1 cellular context compared by ENCODE assay signal in the genomic region with DNA sequence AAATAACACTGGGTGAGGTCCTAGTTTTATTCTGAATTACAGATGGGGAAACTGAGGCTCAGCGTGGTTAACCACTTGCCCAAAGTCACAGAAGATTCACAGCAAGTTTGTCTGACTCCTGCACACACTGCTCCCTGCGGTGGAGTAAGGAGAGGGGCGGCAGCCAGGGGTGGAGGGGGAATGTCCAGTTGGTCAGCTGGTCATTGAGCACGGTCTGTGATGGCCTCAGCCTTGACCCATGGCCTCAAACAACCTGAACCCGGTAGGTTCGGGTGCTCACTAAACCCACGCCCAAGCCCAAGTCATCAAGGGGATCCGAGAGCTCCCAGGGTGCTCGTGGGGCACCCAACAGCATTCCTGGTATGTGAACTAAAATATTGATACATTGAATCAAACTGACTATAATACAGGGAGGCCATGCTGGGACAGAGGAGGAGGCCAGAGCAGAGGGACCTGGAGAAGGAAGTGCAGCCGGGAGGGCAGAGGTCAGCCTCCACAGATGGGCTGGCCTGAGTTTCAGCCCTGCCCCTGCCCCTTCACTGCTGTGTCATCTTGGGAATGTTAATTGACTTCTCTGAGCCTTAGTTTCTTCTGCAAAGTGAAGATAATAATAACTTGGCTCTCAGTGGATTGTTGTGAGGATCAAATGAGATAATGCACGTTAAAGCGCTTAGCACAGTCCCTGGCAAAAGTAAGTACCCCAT.
TF ChIP-seq lines count a peak whose summit lies in the region.

No MANE protein-coding gene starts in this region.

TF ChIP-seq in K562, 482 proteins besides CTCF, POLR2A, EP300 and RAD21:
- TF ChIP-seq SPI1 (IDR thresholded peaks at IDR 0.05; ENCODE audit: borderline replicate concordance, low read depth, low read length) (0 out of 2 replicates have a peak, but pooled peaks have one; percentile 29), RFX1 (IDR thresholded peaks at IDR 0.05) (no peak), RAD51 (IDR thresholded peaks at IDR 0.05; ENCODE audit: borderline replicate concordance, low read depth) (no peak), EZH2 (IDR thresholded peaks at IDR 0.05; ENCODE audit: borderline replicate concordance, low read depth, low read length) (no peak), NR2C2 (CRISPR knock-in tag; IDR thresholded peaks at IDR 0.05) (no peak), NR2C2 (tag; IDR thresholded peaks at IDR 0.05) (0 out of 2 replicates have a peak, but pooled peaks have one; percentile 4), STAT5B (CRISPR knock-in tag; IDR thresholded peaks at IDR 0.05) (no peak), ZFP36 (IDR thresholded peaks at IDR 0.05; ENCODE audit: low read depth, low read length, partially characterized antibody) (peak; percentile 59), NELFE (IDR thresholded peaks at IDR 0.05; ENCODE audit: insufficient read depth, insufficient read length) (no peak), DACH1 (IDR thresholded peaks at IDR 0.05; ENCODE audit: partially characterized antibody) (no peak), BRD4 (IDR thresholded peaks at IDR 0.05) (no peak), FOSL1 (tag; conservative IDR thresholded peaks at IDR 0.05) (no peak), ZNF695 (CRISPR knock-in tag; IDR thresholded peaks at IDR 0.05) (no peak), NR2C1 (IDR thresholded peaks at IDR 0.05) (peak; percentile 56), NR2C1 (tag; IDR thresholded peaks at IDR 0.05) (peak; percentile 50; the same call in 1 of the 2 replicates), KDM1A (IDR thresholded peaks at IDR 0.05) (peak; percentile 26 to 32; a peak in 1 of 4 replicates), ETS2 (tag; IDR thresholded peaks at IDR 0.05; ENCODE audit: borderline replicate concordance, poor library complexity, severe bottlenecking) (no peak), TAL1 (IDR thresholded peaks at IDR 0.05) (no peak), SNRNP70 (optimal IDR thresholded peaks at IDR 0.05; ENCODE audit: low read depth, low read length) (no peak), ZBTB7A (IDR thresholded peaks at IDR 0.05; ENCODE audit: borderline replicate concordance, control insufficient read depth, low read depth, low read length) (no peak), SRSF7 (optimal IDR thresholded peaks at IDR 0.05; ENCODE audit: low read depth, low read length) (no peak), NFE2 (IDR thresholded peaks at IDR 0.05; ENCODE audit: low read depth) (no peak), NEUROD1 (IDR thresholded peaks at IDR 0.05; ENCODE audit: borderline replicate concordance, low read depth, low read length, partially characterized antibody) (no peak), BCOR (IDR thresholded peaks at IDR 0.05) (peak; percentile 69), JUNB (CRISPR knock-in tag; conservative IDR thresholded peaks at IDR 0.05) (no peak), ZNF184 (CRISPR knock-in tag; IDR thresholded peaks at IDR 0.05) (no peak), RBM25 (IDR thresholded peaks at IDR 0.05; ENCODE audit: low read depth, low read length, severe bottlenecking) (peak; percentile 43), NCOA6 (IDR thresholded peaks at IDR 0.05) (no peak), ZKSCAN3 (CRISPR knock-in tag; IDR thresholded peaks at IDR 0.05) (no peak)
- TF ChIP-seq, protein P1, sequence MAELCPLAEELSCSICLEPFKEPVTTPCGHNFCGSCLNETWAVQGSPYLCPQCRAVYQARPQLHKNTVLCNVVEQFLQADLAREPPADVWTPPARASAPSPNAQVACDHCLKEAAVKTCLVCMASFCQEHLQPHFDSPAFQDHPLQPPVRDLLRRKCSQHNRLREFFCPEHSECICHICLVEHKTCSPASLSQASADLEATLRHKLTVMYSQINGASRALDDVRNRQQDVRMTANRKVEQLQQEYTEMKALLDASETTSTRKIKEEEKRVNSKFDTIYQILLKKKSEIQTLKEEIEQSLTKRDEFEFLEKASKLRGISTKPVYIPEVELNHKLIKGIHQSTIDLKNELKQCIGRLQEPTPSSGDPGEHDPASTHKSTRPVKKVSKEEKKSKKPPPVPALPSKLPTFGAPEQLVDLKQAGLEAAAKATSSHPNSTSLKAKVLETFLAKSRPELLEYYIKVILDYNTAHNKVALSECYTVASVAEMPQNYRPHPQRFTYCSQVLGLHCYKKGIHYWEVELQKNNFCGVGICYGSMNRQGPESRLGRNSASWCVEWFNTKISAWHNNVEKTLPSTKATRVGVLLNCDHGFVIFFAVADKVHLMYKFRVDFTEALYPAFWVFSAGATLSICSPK (IDR thresholded peaks at IDR 0.05; ENCODE audit: borderline replicate concordance) = no peak
- TF ChIP-seq, protein P2, sequence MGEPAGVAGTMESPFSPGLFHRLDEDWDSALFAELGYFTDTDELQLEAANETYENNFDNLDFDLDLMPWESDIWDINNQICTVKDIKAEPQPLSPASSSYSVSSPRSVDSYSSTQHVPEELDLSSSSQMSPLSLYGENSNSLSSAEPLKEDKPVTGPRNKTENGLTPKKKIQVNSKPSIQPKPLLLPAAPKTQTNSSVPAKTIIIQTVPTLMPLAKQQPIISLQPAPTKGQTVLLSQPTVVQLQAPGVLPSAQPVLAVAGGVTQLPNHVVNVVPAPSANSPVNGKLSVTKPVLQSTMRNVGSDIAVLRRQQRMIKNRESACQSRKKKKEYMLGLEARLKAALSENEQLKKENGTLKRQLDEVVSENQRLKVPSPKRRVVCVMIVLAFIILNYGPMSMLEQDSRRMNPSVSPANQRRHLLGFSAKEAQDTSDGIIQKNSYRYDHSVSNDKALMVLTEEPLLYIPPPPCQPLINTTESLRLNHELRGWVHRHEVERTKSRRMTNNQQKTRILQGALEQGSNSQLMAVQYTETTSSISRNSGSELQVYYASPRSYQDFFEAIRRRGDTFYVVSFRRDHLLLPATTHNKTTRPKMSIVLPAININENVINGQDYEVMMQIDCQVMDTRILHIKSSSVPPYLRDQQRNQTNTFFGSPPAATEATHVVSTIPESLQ (CRISPR knock-in tag; IDR thresholded peaks at IDR 0.05) = no peak
- TF ChIP-seq, protein P3, sequence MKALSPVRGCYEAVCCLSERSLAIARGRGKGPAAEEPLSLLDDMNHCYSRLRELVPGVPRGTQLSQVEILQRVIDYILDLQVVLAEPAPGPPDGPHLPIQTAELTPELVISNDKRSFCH (CRISPR knock-in tag; IDR thresholded peaks at IDR 0.05) = no peak
- TF ChIP-seq, protein P3 (tag; IDR thresholded peaks at IDR 0.05) = no peak
